ENCODE assay signal across 15 cellular contexts in genomic region chr12:98821849-98822248, GRCh38.
"Had no signal": no experiment of that assay in that cellular context is flagged by ENCODE, and none has a peak within 500 bp of the region (broad histone marks: within the 10 kb centered on the region; RNA-seq: fewer than 3 reads in every experiment).

No MANE protein-coding gene starts in this region.

- ATAC-seq: activated naive CD4-positive, alpha-beta T cell treated with anti-CD3 and anti-CD28 coated beads, Interleukin-2, amount 50 U/mL, for 72 hours; gastroesophageal sphincter; psoas muscle had no signal

- H3K9me3 Mint-ChIP-seq: activated naive CD4-positive, alpha-beta T cell treated with anti-CD3 and anti-CD28 coated beads, Interleukin-2, amount 50 U/mL, for 72 hours; naive B cell had no signal

- H3K27ac ChIP-seq: gastroesophageal sphincter, psoas muscle, sigmoid colon, upper lobe of left lung had no signal

- H3K36me3 Mint-ChIP-seq: activated naive CD4-positive, alpha-beta T cell treated with anti-CD3 and anti-CD28 coated beads, Interleukin-2, amount 50 U/mL, for 72 hours; naive B cell had no signal

- H3K4me1 ChIP-seq: upper lobe of left lung had no signal

- H3K4me3 ChIP-seq: gastroesophageal sphincter, psoas muscle, sigmoid colon, upper lobe of left lung had no signal

- H3K4me1 Mint-ChIP-seq: naive B cell had no signal

- H3K27me3 ChIP-seq: gastroesophageal sphincter, sigmoid colon, upper lobe of left lung had no signal

- H3K9me3 ChIP-seq: gastroesophageal sphincter, psoas muscle, sigmoid colon, upper lobe of left lung had no signal

- H3K27ac Mint-ChIP-seq: activated naive CD4-positive, alpha-beta T cell treated with anti-CD3 and anti-CD28 coated beads, Interleukin-2, amount 50 U/mL, for 72 hours had no signal

- H3K36me3 ChIP-seq: gastroesophageal sphincter, sigmoid colon, upper lobe of left lung had no signal

- DNase-seq: activated CD4-positive, alpha-beta T cell treated with anti-CD3 and anti-CD28 coated beads, Interleukin-2, amount 50 U/mL, for 1 hour; activated effector memory CD4-positive, alpha-beta T cell treated with Interleukin-2 at 50 U/mL for 16 hours; activated T-cell treated with anti-CD3 and anti-CD28 coated beads, Interleukin-2, amount 50 U/mL, for 1 hour; amygdala; cortex of kidney; kidney; naive B cell; psoas muscle; sigmoid colon; stimulated activated CD4-positive, alpha-beta T cell treated with anti-CD3 and anti-CD28 coated beads, Interleukin-2, amount 100 ng/mL, for 24 hours; stimulated activated naive CD4-positive, alpha-beta T cell treated with Interleukin-2 at 50 U/mL for 16 hours; T-helper 2 cell; upper lobe of left lung had no signal

- H3K4me3 Mint-ChIP-seq: naive B cell had no signal
